1 cellular context compared by ENCODE assay signal in genomic region chr14:74508292-74508731, GRCh38.
TF ChIP-seq lines count a peak whose summit lies in the region.

No MANE protein-coding gene starts in this region.

TF ChIP-seq in SK-N-SH, 30 proteins besides CTCF, POLR2A, EP300 and RAD21 (continued from another document):
- peak; percentile 21; the same call in 1 of the 2 replicates for TF ChIP-seq SMC3 (IDR thresholded peaks at IDR 0.05; ENCODE audit: low read depth, low read length)
